Comparison of ENCODE assay signal across 1 cellular context in genomic region chr14:60655898-60656754, GRCh38.
TF ChIP-seq lines count a peak whose summit lies in the region.

No MANE protein-coding gene starts in this region.

TF ChIP-seq in H1, 55 proteins besides CTCF, POLR2A, EP300 and RAD21 (continued from another document):
- TF ChIP-seq USF2 (IDR thresholded peaks at IDR 0.05; ENCODE audit: low read length): no peak
